Comparison of ENCODE assay signal across 21 cellular contexts in the genomic region with DNA sequence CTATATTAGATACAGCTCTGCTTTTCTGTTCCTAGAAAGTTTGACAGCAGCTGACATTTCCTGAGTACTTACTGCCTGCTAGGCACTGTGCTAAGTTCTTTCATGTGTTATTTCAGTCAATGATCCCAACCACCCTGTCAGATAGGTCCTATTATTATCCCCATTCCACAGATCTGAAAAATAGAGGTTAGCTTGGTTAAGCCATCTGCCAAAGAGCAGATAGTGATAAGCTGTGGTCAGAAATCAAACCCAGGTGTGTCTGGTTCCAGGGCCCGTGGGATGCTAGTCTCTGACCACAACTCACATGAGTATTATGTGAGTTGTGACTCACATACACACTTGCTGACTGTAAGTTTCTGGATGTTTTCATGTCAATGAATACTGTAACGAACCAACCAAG.
"Had no signal": no experiment of that assay in that cellular context is flagged by ENCODE, and none has a peak within 500 bp of the region (broad histone marks: within the 10 kb centered on the region; RNA-seq: fewer than 3 reads in every experiment).

No MANE protein-coding gene starts in this region.

- H3K4me1 ChIP-seq: body of pancreas, lower lobe of right lung, pancreas, right lobe of liver, upper lobe of right lung had no signal

- DNase-seq: activated CD4-positive, alpha-beta T cell treated with anti-CD3 and anti-CD28 coated beads for 1 hour; activated CD8-positive, alpha-beta memory T cell treated with anti-CD3 and anti-CD28 coated beads for 24 hours; activated CD8-positive, alpha-beta memory T cell treated with anti-CD3 and anti-CD28 coated beads, Interleukin-2, amount 50 U/mL, for 48 hours; activated gamma-delta T cell treated with Interleukin-2 at 50 U/mL for 16 hours; activated T-cell treated with anti-CD3 and anti-CD28 coated beads, Interleukin-2, amount 50 U/mL, for 48 hours; amygdala; body of pancreas; central memory CD4-positive, alpha-beta T cell; lower lobe of right lung; pancreas; right lobe of liver; stimulated activated CD4-positive, alpha-beta T cell treated with anti-CD3 and anti-CD28 coated beads, Interleukin-4, amount 100 ng/mL, for 24 hours; upper lobe of right lung; WERI-Rb-1 had no signal

- H3K27me3 Mint-ChIP-seq: activated naive CD8-positive, alpha-beta T cell had no signal

- H3K4me3 Mint-ChIP-seq: activated naive CD8-positive, alpha-beta T cell; natural killer cell treated with Interleukin-12 subunit alpha and Interleukin-12 subunit beta and Interleukin-15 and Interleukin-18, amount 100 ng/mL, for 72 hours; stimulated activated effector memory CD8-positive, alpha-beta T cell treated with anti-CD3 and anti-CD28 coated beads, Interleukin-12 subunit alpha, Interleukin-12 subunit beta, amount 100 ng/mL, for 72 hours had no signal

- H3K27me3 ChIP-seq: body of pancreas, hepatocyte, neutrophil, pancreas, right lobe of liver, upper lobe of right lung had no signal

- H3K36me3 Mint-ChIP-seq: activated naive CD8-positive, alpha-beta T cell; natural killer cell treated with Interleukin-12 subunit alpha and Interleukin-12 subunit beta and Interleukin-15 and Interleukin-18, amount 100 ng/mL, for 72 hours; stimulated activated effector memory CD8-positive, alpha-beta T cell treated with anti-CD3 and anti-CD28 coated beads, Interleukin-12 subunit alpha, Interleukin-12 subunit beta, amount 100 ng/mL, for 72 hours had no signal

- H3K9me3 ChIP-seq: body of pancreas, lower lobe of right lung, neutrophil, pancreas, right lobe of liver, upper lobe of right lung had no signal

- H3K9me3 Mint-ChIP-seq: natural killer cell treated with Interleukin-12 subunit alpha and Interleukin-12 subunit beta and Interleukin-15 and Interleukin-18, amount 100 ng/mL, for 72 hours; stimulated activated effector memory CD8-positive, alpha-beta T cell treated with anti-CD3 and anti-CD28 coated beads, Interleukin-12 subunit alpha, Interleukin-12 subunit beta, amount 100 ng/mL, for 72 hours had no signal

- H3K4me1 Mint-ChIP-seq: stimulated activated effector memory CD8-positive, alpha-beta T cell treated with anti-CD3 and anti-CD28 coated beads, Interleukin-12 subunit alpha, Interleukin-12 subunit beta, amount 100 ng/mL, for 72 hours had no signal

- H3K4me3 ChIP-seq: body of pancreas, hepatocyte, lower lobe of right lung, pancreas, right lobe of liver, smooth muscle cell, upper lobe of right lung had no signal

- H3K27ac ChIP-seq: body of pancreas, hepatocyte, lower lobe of right lung, neutrophil, pancreas, right lobe of liver, upper lobe of right lung, WERI-Rb-1 had no signal

- H3K27ac Mint-ChIP-seq: activated naive CD8-positive, alpha-beta T cell; natural killer cell treated with Interleukin-12 subunit alpha and Interleukin-12 subunit beta and Interleukin-15 and Interleukin-18, amount 100 ng/mL, for 72 hours; stimulated activated effector memory CD8-positive, alpha-beta T cell treated with anti-CD3 and anti-CD28 coated beads, Interleukin-12 subunit alpha, Interleukin-12 subunit beta, amount 100 ng/mL, for 72 hours had no signal

- H2AFZ ChIP-seq: hepatocyte had no signal

- H3K36me3 ChIP-seq: lower lobe of right lung, neutrophil, pancreas, right lobe of liver, upper lobe of right lung, WERI-Rb-1 had no signal

- H3K4me2 ChIP-seq: hepatocyte, smooth muscle cell had no signal

- ATAC-seq: body of pancreas, esophagus mucosa, lower lobe of right lung, pancreas, upper lobe of right lung had no signal

- H3K79me2 ChIP-seq: hepatocyte had no signal
